ENCODE assay signal across 1 cellular context in genomic region chr6:24340998-24341934, GRCh38.
A peak's percentile ranks its signal among the peaks of the same experiment; 100 is the strongest.
TF ChIP-seq lines count a peak whose summit lies in the region.

No MANE protein-coding gene starts in this region.

TF ChIP-seq in HepG2, 621 proteins besides CTCF, POLR2A, EP300 and RAD21 (continued from another document and continues in another):
- TF ChIP-seq ARID5B (CRISPR knock-in tag; IDR thresholded peaks at IDR 0.05): peak; percentile 98
- TF ChIP-seq NR0B2 (CRISPR knock-in tag; IDR thresholded peaks at IDR 0.05): no peak
- TF ChIP-seq NFYB (CRISPR knock-in tag; IDR thresholded peaks at IDR 0.05): no peak
- TF ChIP-seq GRHL1 (CRISPR knock-in tag; conservative IDR thresholded peaks at IDR 0.05): no peak
- TF ChIP-seq ZFP37 (CRISPR knock-in tag; IDR thresholded peaks at IDR 0.05; ENCODE audit: borderline replicate concordance): no peak
- TF ChIP-seq SMARCE1 (IDR thresholded peaks at IDR 0.05; ENCODE audit: borderline replicate concordance): no peak
- TF ChIP-seq ZNF143 (CRISPR knock-in tag; IDR thresholded peaks at IDR 0.05): peak; percentile 59
- TF ChIP-seq ZNF552 (CRISPR knock-in tag; IDR thresholded peaks at IDR 0.05; ENCODE audit: borderline replicate concordance): no peak
- 0 out of 2 replicates have a peak, but pooled peaks have one; percentile 36 for TF ChIP-seq FOXP1 (IDR thresholded peaks at IDR 0.05)
- peak; percentile 93 for TF ChIP-seq FOXP1 (CRISPR knock-in tag; IDR thresholded peaks at IDR 0.05)
- no peak for TF ChIP-seq TRIM22 (IDR thresholded peaks at IDR 0.05)
- TF ChIP-seq GTF3A (CRISPR knock-in tag; conservative IDR thresholded peaks at IDR 0.05): no peak
- TF ChIP-seq SMAD3 (CRISPR knock-in tag; IDR thresholded peaks at IDR 0.05): peak; percentile 91
- TF ChIP-seq ZNF280D (CRISPR knock-in tag; IDR thresholded peaks at IDR 0.05): 0 out of 2 replicates have a peak, but pooled peaks have one; percentile 9
- TF ChIP-seq SKIL (CRISPR knock-in tag; IDR thresholded peaks at IDR 0.05; ENCODE audit: borderline replicate concordance): peak; percentile 95
- peak; percentile 32; the same call in 1 of the 2 replicates for TF ChIP-seq ATF7-NPFF (CRISPR knock-in tag; IDR thresholded peaks at IDR 0.05; ENCODE audit: low read depth)
- TF ChIP-seq ZNF83 (CRISPR knock-in tag; IDR thresholded peaks at IDR 0.05; ENCODE audit: borderline replicate concordance): no peak
- peak; percentile 85; the same call in 1 of the 2 replicates for TF ChIP-seq NFKBIZ (CRISPR knock-in tag; IDR thresholded peaks at IDR 0.05)
- TF ChIP-seq ZNF468 (CRISPR knock-in tag; IDR thresholded peaks at IDR 0.05): no peak
- peak; percentile 99 for TF ChIP-seq ZNF503 (CRISPR knock-in tag; IDR thresholded peaks at IDR 0.05)
- TF ChIP-seq ZNF275 (CRISPR knock-in tag; IDR thresholded peaks at IDR 0.05; ENCODE audit: borderline replicate concordance): peak; percentile 81; the same call in 1 of the 2 replicates
- TF ChIP-seq ASH2L (IDR thresholded peaks at IDR 0.05; ENCODE audit: insufficient read length, low read depth, low read length): peak; percentile 78
- no peak for TF ChIP-seq HIC2 (CRISPR knock-in tag; IDR thresholded peaks at IDR 0.05; ENCODE audit: low read depth)
- TF ChIP-seq MBNL3 (CRISPR knock-in tag; conservative IDR thresholded peaks at IDR 0.05): no peak
- TF ChIP-seq ZNF761 (CRISPR knock-in tag; conservative IDR thresholded peaks at IDR 0.05): no peak
- TF ChIP-seq ZNF326 (CRISPR knock-in tag; IDR thresholded peaks at IDR 0.05; ENCODE audit: borderline replicate concordance): no peak
- TF ChIP-seq BRD4 (CRISPR knock-in tag; IDR thresholded peaks at IDR 0.05): no peak
- no peak for TF ChIP-seq PCBP1 (IDR thresholded peaks at IDR 0.05; ENCODE audit: borderline replicate concordance, low read depth, low read length)
- TF ChIP-seq BCLAF1 (IDR thresholded peaks at IDR 0.05): no peak
- TF ChIP-seq SETDB1 (CRISPR knock-in tag; IDR thresholded peaks at IDR 0.05; ENCODE audit: borderline replicate concordance): no peak
- no peak for TF ChIP-seq TEF (CRISPR knock-in tag; IDR thresholded peaks at IDR 0.05)
- TF ChIP-seq FOXK2 (IDR thresholded peaks at IDR 0.05): peak; percentile 78
- no peak for TF ChIP-seq ZNF773 (CRISPR knock-in tag; IDR thresholded peaks at IDR 0.05; ENCODE audit: borderline replicate concordance)
